11 cellular contexts compared by ENCODE assay signal in genomic region chr11:102513869-102514268, GRCh38. TPM values are rescaled to one million over a fixed set of nuclear protein-coding genes. Genes with fewer than 3 reads are reported as not detected.
DNase-seq lines count a peak whose midpoint lies in the region; ATAC-seq and TF ChIP-seq lines count a peak whose summit lies in the region.
"Had no signal": no experiment of that assay in that cellular context is flagged by ENCODE, and none has a peak within 500 bp of the region (broad histone marks: within the 10 kb centered on the region; RNA-seq: fewer than 3 reads in every experiment).

No MANE protein-coding gene starts in this region.

- H3K4me1 ChIP-seq in lung (ENCODE audit: control insufficient read depth in 2 of 2, insufficient read depth in 2 of 2, low read length in 2 of 2) = no peaks in the 10 kb centered on the region

- ATAC-seq in lung (ENCODE audit: insufficient read depth, low FRiP score) (peak; percentile 19), HG03457 (IDR thresholded peaks at IDR 0.05; ENCODE audit: unreplicated experiment) (no peak), GM19455 (IDR thresholded peaks at IDR 0.05; ENCODE audit: unreplicated experiment) (no peak)

- 37 to 48% methylated on average over 3 of the region's 3 CpGs for WGBS in lung, 2 donors

- H3K36me3 ChIP-seq in lung (ENCODE audit: control insufficient read depth in 2 of 2, insufficient read depth in 2 of 2, low read length in 2 of 2) = no peaks in the 10 kb centered on the region
- H3K36me3 ChIP-seq: neutrophil had no signal

- DNase-seq in NCI-H2196 (lab: John Stamatoyannopoulos, UW; ENCODE audit: unreplicated experiment) = peak; percentile 10
- no peak for DNase-seq in NCI-H2196 treated with DMSO at 0.1 percent for 48 hours (lab: John Stamatoyannopoulos, UW; ENCODE audit: unreplicated experiment)
- peak; percentile 24 to 46 for DNase-seq in cardiac fibroblast (ENCODE audit: low read depth in 2 of 2)
- peak; percentile 65 for DNase-seq in lung (ENCODE audit: low spot score)
- DNase-seq in activated CD4-positive, alpha-beta T cell treated with anti-CD3 and anti-CD28 coated beads, Interleukin-2, amount 50 U/mL, for 48 hours = no peak
- no peak for DNase-seq in activated CD4-positive, alpha-beta T cell treated with anti-CD3 and anti-CD28 coated beads, Interleukin-2, amount 50 U/mL, for 4 hours
- DNase-seq: SHP77 treated with DMSO at 0.1 percent for 48 hours had no signal

- no peaks in the 10 kb centered on the region for H3K27me3 ChIP-seq in lung (ENCODE audit: control insufficient read depth, insufficient read depth)
- H3K27me3 ChIP-seq: neutrophil had no signal

- H3K4me3 ChIP-seq in cardiac fibroblast (replicated peaks in 1 of 2; ENCODE audit: low read depth in 2 of 2, low read length in 2 of 2) = no peak overlapping the region
- no peak overlapping the region for H3K4me3 ChIP-seq in lung

- no peak overlapping the region for H3K27ac ChIP-seq in lung (ENCODE audit: low read depth in 1 of 2, low read length in 1 of 2)
- H3K27ac ChIP-seq: neutrophil had no signal

- TF ChIP-seq CTCF in cardiac fibroblast (IDR thresholded peaks at IDR 0.05; ENCODE audit: low read depth, low read length) (no peak), lung (IDR thresholded peaks at IDR 0.05; ENCODE audit: control extremely low read depth, extremely low read depth) (no peak)

- H3K9me3 ChIP-seq in lung (ENCODE audit: control insufficient read depth in 2 of 2, insufficient read depth in 1 of 2, low read length in 1 of 2) = no peaks in the 10 kb centered on the region
- H3K9me3 ChIP-seq: neutrophil had no signal

RNA-seq across cellular contexts. Expression of gene MMP7, which starts 16.7 kb away (rescaled TPM):
- 100 to 1,000 TPM in 1 of 2 donors, 10 to 100 TPM in 1; 30.4 to 433 TPM for total RNA-seq in lung
- polyA plus RNA-seq in lung = 10 to 100 TPM; 17.9 to 21.9 TPM
- total RNA-seq: activated CD8-positive, alpha-beta memory T cell treated with anti-CD3 and anti-CD28 coated beads for 36 hours had no signal

Comparison
In these comparisons a context has a peak if more than half of its experiments do, and no peak if none do; other contexts are left out.
1. DNase-seq: peak in NCI-H2196 (single experiment), cardiac fibroblast (2 of 2) and lung (single experiment); none in NCI-H2196 treated with DMSO at 0.1 percent for 48 hours (single experiment), activated CD4-positive, alpha-beta T cell treated with anti-CD3 and anti-CD28 coated beads, Interleukin-2, amount 50 U/mL, for 48 hours (0 of 2) and activated CD4-positive, alpha-beta T cell treated with anti-CD3 and anti-CD28 coated beads, Interleukin-2, amount 50 U/mL, for 4 hours (0 of 2).